Comparison of ENCODE assay signal across 8 cellular contexts in genomic region chr1:50271968-50272578, GRCh38.
A peak's percentile ranks its signal among the peaks of the same experiment; 100 is the strongest.
DNase-seq lines count a peak whose midpoint lies in the region; ATAC-seq and TF ChIP-seq lines count a peak whose summit lies in the region.

No MANE protein-coding gene starts in this region.

- DNase-seq in DMS53 (lab: John Stamatoyannopoulos, UW) = peak; percentile 84
- DNase-seq in M059J (ENCODE audit: low read depth) = peak; percentile 12
- DNase-seq in WERI-Rb-1 = peak; percentile 75
- no peak for DNase-seq in right atrium auricular region (ENCODE audit: low spot score)
- DNase-seq in stimulated activated naive CD8-positive, alpha-beta T cell treated with anti-CD3 and anti-CD28 coated beads, Interleukin-15, Interleukin-2, amounts not matched to agents 100 U/mL and 50 U/mL, for 24 hours = peak; percentile 27
- no peak for DNase-seq in T-helper 2 cell treated with Interferon-gamma antibody and Interleukin-4, amounts not matched to agents 5 μg/mL and 100 μg/mL, for 36 hours (ENCODE audit: low spot score)
- DNase-seq in putamen (ENCODE audit: low spot score) = no peak

- peak; percentile 81 for ATAC-seq in GM19351 (IDR thresholded peaks at IDR 0.05; ENCODE audit: unreplicated experiment)
- no peak for ATAC-seq in stimulated activated naive CD8-positive, alpha-beta T cell treated with anti-CD3 and anti-CD28 coated beads, Interleukin-15, Interleukin-2, amounts not matched to agents 100 U/mL and 50 U/mL, for 24 hours

- TF ChIP-seq CTCF in WERI-Rb-1 (IDR thresholded peaks at IDR 0.05; ENCODE audit: low read depth, low read length) (peak; percentile 84), right atrium auricular region (IDR thresholded peaks at IDR 0.05) (peak; percentile 28 to 69)

- H3K27me3 ChIP-seq in WERI-Rb-1 (ENCODE audit: insufficient read depth, low read depth, severe bottlenecking) (no peaks in the 10 kb centered on the region), right atrium auricular region (no peaks in the 10 kb centered on the region)

- H3K36me3 Mint-ChIP-seq in T-helper 2 cell treated with Interferon-gamma antibody and Interleukin-4, amounts not matched to agents 5 μg/mL and 100 μg/mL, for 36 hours (ENCODE audit: low read depth) = no peaks in the 10 kb centered on the region

- H3K36me3 ChIP-seq in WERI-Rb-1 (no peaks in the 10 kb centered on the region), right atrium auricular region (no peaks in the 10 kb centered on the region)

- H3K27me3 Mint-ChIP-seq in T-helper 2 cell treated with Interferon-gamma antibody and Interleukin-4, amounts not matched to agents 5 μg/mL and 100 μg/mL, for 36 hours (ENCODE audit: low read depth) = no peaks in the 10 kb centered on the region

- H3K4me3 Mint-ChIP-seq in T-helper 2 cell treated with Interferon-gamma antibody and Interleukin-4, amounts not matched to agents 5 μg/mL and 100 μg/mL, for 36 hours = no peak overlapping the region

- no peaks in the 10 kb centered on the region for H3K4me1 ChIP-seq in right atrium auricular region

- H3K27ac Mint-ChIP-seq in T-helper 2 cell treated with Interferon-gamma antibody and Interleukin-4, amounts not matched to agents 5 μg/mL and 100 μg/mL, for 36 hours = no peak overlapping the region

- no peaks in the 10 kb centered on the region for H3K4me1 Mint-ChIP-seq in T-helper 2 cell treated with Interferon-gamma antibody and Interleukin-4, amounts not matched to agents 5 μg/mL and 100 μg/mL, for 36 hours (ENCODE audit: low read depth)

- H3K9me3 ChIP-seq in WERI-Rb-1 (ENCODE audit: severe bottlenecking) (no peaks in the 10 kb centered on the region), right atrium auricular region (no peaks in the 10 kb centered on the region)

- H3K9me3 Mint-ChIP-seq in T-helper 2 cell treated with Interferon-gamma antibody and Interleukin-4, amounts not matched to agents 5 μg/mL and 100 μg/mL, for 36 hours = no peaks in the 10 kb centered on the region

- H3K4me3 ChIP-seq in WERI-Rb-1 (ENCODE audit: low read depth, low read length) (no peak overlapping the region), right atrium auricular region (no peak overlapping the region)

- H3K27ac ChIP-seq in WERI-Rb-1 (no peak overlapping the region), right atrium auricular region (no peak overlapping the region)

Comparison
In these comparisons a context has a peak if more than half of its experiments do, and no peak if none do; other contexts are left out.
1. DNase-seq: peak in DMS53 (single experiment), M059J (single experiment), WERI-Rb-1 (single experiment) and stimulated activated naive CD8-positive, alpha-beta T cell treated with anti-CD3 and anti-CD28 coated beads, Interleukin-15, Interleukin-2, amounts not matched to agents 100 U/mL and 50 U/mL, for 24 hours (single experiment); none in right atrium auricular region (single experiment), T-helper 2 cell treated with Interferon-gamma antibody and Interleukin-4, amounts not matched to agents 5 μg/mL and 100 μg/mL, for 36 hours (single experiment) and putamen (single experiment).